Comparison of ENCODE assay signal across 12 cellular contexts in the genomic region with DNA sequence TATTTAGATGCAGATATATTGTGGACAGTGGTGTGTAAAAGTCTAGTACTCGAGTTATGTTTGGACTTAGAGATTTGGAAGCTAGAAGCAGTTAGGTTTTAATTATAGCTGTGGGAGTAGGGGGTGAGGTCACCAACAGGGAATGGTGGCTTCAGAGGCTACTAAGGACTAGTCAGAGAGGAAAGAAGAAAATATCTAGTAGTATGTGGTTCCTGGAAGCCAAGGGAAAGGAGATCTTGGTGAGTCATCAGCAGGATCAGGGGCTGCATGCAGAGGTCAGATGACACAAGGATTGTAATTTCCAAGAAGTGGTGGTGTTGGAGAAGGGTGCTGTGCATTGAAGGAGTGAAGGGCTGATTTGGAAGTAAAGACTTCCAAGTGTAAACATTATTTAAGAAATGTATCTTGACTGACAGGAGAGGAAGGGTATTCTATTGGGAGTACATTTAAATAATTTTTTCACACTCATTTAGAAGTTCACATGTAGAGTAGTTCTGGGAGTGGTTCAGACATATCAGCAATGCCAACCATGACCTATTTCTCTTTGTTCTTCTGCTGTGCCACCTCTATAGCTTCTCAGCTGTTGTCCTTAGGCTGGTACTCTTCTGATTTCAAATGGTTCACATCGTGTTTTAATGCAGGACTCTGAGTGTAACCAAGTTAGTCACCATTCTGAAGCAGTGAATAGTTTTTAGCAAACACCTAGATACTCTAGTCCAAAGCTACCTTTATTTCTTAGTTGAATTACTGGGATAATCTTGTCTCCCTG. TPM values are rescaled to one million over a fixed set of nuclear protein-coding genes. Genes with fewer than 3 reads are reported as not detected.
A peak's percentile ranks its signal among the peaks of the same experiment; 100 is the strongest.
DNase-seq lines count a peak whose midpoint lies in the region; ATAC-seq and TF ChIP-seq lines count a peak whose summit lies in the region.
"Had no signal": no experiment of that assay in that cellular context is flagged by ENCODE, and none has a peak within 500 bp of the region (broad histone marks: within the 10 kb centered on the region; RNA-seq: fewer than 3 reads in every experiment).

No MANE protein-coding gene starts in this region.

- H3K36me3 ChIP-seq in SJCRH30 (peaks cover 78% of the 10 kb centered on the region), gastrocnemius medialis (peaks cover 0 to 37% of the 10 kb centered on the region in 2 donors), neural progenitor cell (peaks cover 24% of the 10 kb centered on the region)

- intact Hi-C loops in gastrocnemius medialis (cut with DNase I; ENCODE audit: low total_unique reads), result no loop called here

- H3K9me3 ChIP-seq in SJCRH30 (replicated peaks), result no peaks in the 10 kb centered on the region
- H3K9me3 ChIP-seq in gastrocnemius medialis, result no peaks in the 10 kb centered on the region
- H3K9me3 ChIP-seq in neural progenitor cell (ENCODE audit: low read depth), result no peaks in the 10 kb centered on the region
- H3K9me3 ChIP-seq: Peyer's patch had no signal

- no peak overlapping the region for H2AFZ ChIP-seq in neural progenitor cell (replicated peaks)

- no peak for TF ChIP-seq CTCF in gastrocnemius medialis (IDR thresholded peaks at IDR 0.05 in 4 of 5, conservative IDR thresholded peaks at IDR 0.05 in 1 of 5)
- no peak for TF ChIP-seq CTCF in neural progenitor cell (IDR thresholded peaks at IDR 0.05)
- TF ChIP-seq CTCF in GM20000 (IDR thresholded peaks at IDR 0.05; ENCODE audit: extremely low read depth, missing control alignments), result no peak

- H3K9ac ChIP-seq in neural progenitor cell, result no peak overlapping the region
- H3K9ac ChIP-seq: KMS-11 had no signal

- ATAC-seq in gastrocnemius medialis, result peak; percentile 90 to 91

- peak; percentile 4 for DNase-seq in DMS53 (lab: John Stamatoyannopoulos, UW)
- no peak for DNase-seq in DMS53 treated with DMSO at 0.1 percent for 48 hours (lab: John Stamatoyannopoulos, UW; ENCODE audit: unreplicated experiment)
- peak; percentile 26 to 53 for DNase-seq in SJCRH30
- DNase-seq in fibroblast of gingiva (ENCODE audit: low read depth), result peak; percentile 79
- DNase-seq in gastrocnemius medialis, result peak; percentile 6 to 24
- DNase-seq in neural progenitor cell (ENCODE audit: low spot score), result no peak
- no peak for DNase-seq in NCI-H510A treated with DMSO at 0.1 percent for 48 hours (lab: John Stamatoyannopoulos, UW)
- DNase-seq in GM20000 (ENCODE audit: low spot score), result no peak
- DNase-seq: activated CD8-positive, alpha-beta memory T cell treated with anti-CD3 and anti-CD28 coated beads, Interleukin-2, amount 50 U/mL, for 48 hours; Peyer's patch had no signal

- H3F3A ChIP-seq in neural progenitor cell (ENCODE audit: low read depth), result peaks cover 2% of the 10 kb centered on the region

- H3K27ac Mint-ChIP-seq in neural progenitor cell, result no peak overlapping the region

- H3K4me3 ChIP-seq in SJCRH30 (no peak overlapping the region), gastrocnemius medialis (no peak overlapping the region), neural progenitor cell (no peak overlapping the region)
- H3K4me3 ChIP-seq: Peyer's patch had no signal

- H3K9me3 Mint-ChIP-seq in neural progenitor cell, result no peaks in the 10 kb centered on the region

- H3K4me1 ChIP-seq in SJCRH30, result peaks cover 12% of the 10 kb centered on the region
- peaks cover 25 to 32% of the 10 kb centered on the region in 2 donors for H3K4me1 ChIP-seq in gastrocnemius medialis
- H3K4me1 ChIP-seq in neural progenitor cell, result no peaks in the 10 kb centered on the region

- peaks cover 24% of the 10 kb centered on the region for H3K36me3 Mint-ChIP-seq in neural progenitor cell

- H3K4me1 Mint-ChIP-seq in neural progenitor cell, result no peaks in the 10 kb centered on the region

- peaks cover 9% of the 10 kb centered on the region for H4K20me1 ChIP-seq in neural progenitor cell (ENCODE audit: low read depth)

- no peak for TF ChIP-seq POLR2A in gastrocnemius medialis (IDR thresholded peaks at IDR 0.05)

- peaks cover 3% of the 10 kb centered on the region for H3K27me3 Mint-ChIP-seq in neural progenitor cell (ENCODE audit: insufficient read depth, low read depth)

- no peak overlapping the region for H3K4me2 ChIP-seq in neural progenitor cell
- H3K4me2 ChIP-seq: KMS-11 had no signal

- H3K4me3 Mint-ChIP-seq in neural progenitor cell, result no peak overlapping the region

- no peaks in the 10 kb centered on the region for H3K27me3 ChIP-seq in SJCRH30
- H3K27me3 ChIP-seq in gastrocnemius medialis, result no peaks in the 10 kb centered on the region
- H3K27me3 ChIP-seq in neural progenitor cell, result no peaks in the 10 kb centered on the region
- H3K27me3 ChIP-seq: Peyer's patch had no signal

- in situ Hi-C loops in gastrocnemius medialis (cut with MboI; ENCODE audit: low sequenced_read_pairs in 4 of 4), result no loop called here

- H3K79me2 ChIP-seq in neural progenitor cell (ENCODE audit: low read depth), result peaks cover 10% of the 10 kb centered on the region

- H3K27ac ChIP-seq in SJCRH30 (no peak overlapping the region), gastrocnemius medialis (peak overlapping the region; percentile 56 to 67 (median 60)), neural progenitor cell (no peak overlapping the region)
- H3K27ac ChIP-seq: 22Rv1, KMS-11, Peyer's patch had no signal

RNA-seq across cellular contexts. Expression of a gene that starts 59.2 kb away (rescaled TPM):
- 140 and 168 TPM in 2 replicates for total RNA-seq in SJCRH30 (2014; rRNA removed; shearing (Covaris generic))
- total RNA-seq in gastrocnemius medialis, result 10 to 100 TPM; 34.7 to 56.8 (median 38.2) TPM
- 80.6 and 106 TPM in 2 replicates for total RNA-seq in neural progenitor cell (ENCODE audit: low replicate concordance)

Comparison
In these comparisons a context has a peak if more than half of its experiments do, and no peak if none do; other contexts are left out.
1. DNase-seq: peak in DMS53 (single experiment), SJCRH30 (2 of 2), fibroblast of gingiva (single experiment) and gastrocnemius medialis (2 of 2); none in DMS53 treated with DMSO at 0.1 percent for 48 hours (single experiment), neural progenitor cell (single experiment), NCI-H510A treated with DMSO at 0.1 percent for 48 hours (single experiment) and GM20000 (single experiment).
2. H3K27ac ChIP-seq: peak in gastrocnemius medialis (4 of 4); none in SJCRH30 (single experiment) and neural progenitor cell (single experiment).